8 cellular contexts compared by ENCODE assay signal in the genomic region with DNA sequence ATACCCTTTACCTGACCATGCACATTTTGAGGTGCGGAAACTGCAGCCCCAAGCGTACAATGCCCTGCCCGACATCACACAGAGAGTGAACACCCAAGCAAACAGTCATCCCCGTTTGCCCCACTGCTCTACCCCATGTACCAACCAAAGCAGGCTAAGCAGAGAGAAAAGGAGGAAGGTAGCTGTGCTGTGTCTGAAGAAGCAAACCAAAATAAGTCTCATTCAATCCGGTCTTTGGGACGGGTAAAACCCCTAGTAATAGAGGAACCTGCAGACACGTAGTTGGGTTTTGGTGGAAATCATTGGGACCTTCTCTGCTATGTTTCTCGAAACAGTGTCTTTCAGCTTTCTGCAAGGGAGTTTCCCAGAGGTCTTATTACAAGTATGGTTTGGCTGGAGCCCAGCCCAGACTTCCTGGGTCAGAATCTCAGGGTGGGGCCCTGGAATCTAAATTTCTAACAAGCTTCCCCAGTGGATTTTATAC.
A peak's percentile ranks its signal among the peaks of the same experiment; 100 is the strongest.
DNase-seq lines count a peak whose midpoint lies in the region; ATAC-seq and TF ChIP-seq lines count a peak whose summit lies in the region.

No MANE protein-coding gene starts in this region.

- H2AFZ ChIP-seq in mesenchymal stem cell (ENCODE audit: low read depth, low read length) = no peak overlapping the region

- no peak overlapping the region for H3K27ac ChIP-seq in RWPE2 (ENCODE audit: poor library complexity, severe bottlenecking)
- H3K27ac ChIP-seq in mesenchymal stem cell (ENCODE audit: low read length, poor library complexity, severe bottlenecking) = no peak overlapping the region
- no peak overlapping the region for H3K27ac ChIP-seq in substantia nigra (ENCODE audit: low read depth, low read length, poor library complexity, severe bottlenecking)

- no peak overlapping the region for H3K4me3 ChIP-seq in GM12865 (ENCODE audit: low read depth, low read length)
- no peak overlapping the region for H3K4me3 ChIP-seq in RWPE2 (ENCODE audit: severe bottlenecking)
- H3K4me3 ChIP-seq in mesenchymal stem cell (ENCODE audit: insufficient read depth in 1 of 2, low read depth in 1 of 2, low read length in 2 of 2) = no peak overlapping the region

- H2AK5ac ChIP-seq in mesenchymal stem cell (ENCODE audit: low read length, severe bottlenecking) = no peak overlapping the region

- peak; percentile 57 for ATAC-seq in GM21825 (IDR thresholded peaks at IDR 0.05; ENCODE audit: unreplicated experiment)
- peak; percentile 68 for ATAC-seq in RWPE2 (ENCODE audit: low read depth)
- no peak for ATAC-seq in GM19397 (IDR thresholded peaks at IDR 0.05; ENCODE audit: unreplicated experiment)

- H3K23ac ChIP-seq in mesenchymal stem cell (ENCODE audit: low read length in 2 of 2) = no peak overlapping the region

- H2BK5ac ChIP-seq in mesenchymal stem cell (ENCODE audit: low read depth, low read length, poor library complexity, severe bottlenecking) = no peak overlapping the region

- no peak overlapping the region for H2BK15ac ChIP-seq in mesenchymal stem cell (ENCODE audit: low read depth, poor library complexity, severe bottlenecking)

- H3K4me2 ChIP-seq in mesenchymal stem cell (ENCODE audit: low read length, poor library complexity, severe bottlenecking) = no peak overlapping the region

- peak overlapping the region; percentile 84 for H4K91ac ChIP-seq in mesenchymal stem cell (ENCODE audit: low read length)

- H3K14ac ChIP-seq in mesenchymal stem cell (ENCODE audit: low read length in 2 of 2) = no peak overlapping the region

- TF ChIP-seq CTCF in GM12865 (IDR thresholded peaks at IDR 0.05; ENCODE audit: insufficient read depth, low read depth, low read length, missing control alignments) = no peak
- TF ChIP-seq CTCF in RWPE2 (IDR thresholded peaks at IDR 0.05; ENCODE audit: poor library complexity, severe bottlenecking) = no peak

- H4K8ac ChIP-seq in mesenchymal stem cell (ENCODE audit: low read length) = no peak overlapping the region

- 95% methylated on average over 8 of the region's 8 CpGs for WGBS in mesenchymal stem cell

- DNase-seq in GM12865 (ENCODE audit: low read depth) (peak; percentile 52), RWPE2 (ENCODE audit: low spot score) (no peak), mesenchymal stem cell (peak; percentile 59), substantia nigra (lab: John Stamatoyannopoulos, UW) (no peak), occipital lobe (lab: John Stamatoyannopoulos, UW) (no peak)
- no peak for DNase-seq in activated CD4-positive, alpha-beta T cell treated with anti-CD3 and anti-CD28 coated beads for 48 hours

- no peak overlapping the region for H2BK120ac ChIP-seq in mesenchymal stem cell (ENCODE audit: low read depth, low read length)

- no peaks in the 10 kb centered on the region for H3K36me3 ChIP-seq in RWPE2 (ENCODE audit: low read depth)
- no peaks in the 10 kb centered on the region for H3K36me3 ChIP-seq in mesenchymal stem cell (ENCODE audit: control insufficient read depth in 1 of 2, insufficient read depth in 2 of 2, low read depth in 1 of 2, low read length in 2 of 2)

- H3K4me1 ChIP-seq in RWPE2 (ENCODE audit: insufficient read depth, poor library complexity, severe bottlenecking) = peaks cover 15% of the 10 kb centered on the region
- H3K4me1 ChIP-seq in mesenchymal stem cell (ENCODE audit: control insufficient read depth, insufficient read depth, low read depth, low read length) = peaks cover 17% of the 10 kb centered on the region

- H3K27me3 ChIP-seq in RWPE2 (ENCODE audit: insufficient read depth, poor library complexity, severe bottlenecking) (no peaks in the 10 kb centered on the region), mesenchymal stem cell (ENCODE audit: control insufficient read depth in 1 of 2, insufficient read depth in 1 of 2, low read length in 2 of 2) (peaks cover 1 to 64% of the 10 kb centered on the region in 2 experiments)

- H3K4ac ChIP-seq in mesenchymal stem cell (ENCODE audit: low read depth in 1 of 2, low read length in 2 of 2) = peak overlapping the region; percentile 40 to 63

- H3K9ac ChIP-seq in mesenchymal stem cell (ENCODE audit: low read length) = no peak overlapping the region

- H3K9me3 ChIP-seq in RWPE2 (ENCODE audit: severe bottlenecking) (no peaks in the 10 kb centered on the region), mesenchymal stem cell (ENCODE audit: control insufficient read depth, low read length) (no peaks in the 10 kb centered on the region)

- H2BK12ac ChIP-seq in mesenchymal stem cell (ENCODE audit: low read length in 2 of 2) = peak overlapping the region in 1 of 2 experiments; percentile 90

- peak overlapping the region in 1 of 2 experiments; percentile 63 for H3K18ac ChIP-seq in mesenchymal stem cell (ENCODE audit: low read depth in 1 of 2, low read length in 2 of 2)

- no peaks in the 10 kb centered on the region for H3K79me1 ChIP-seq in mesenchymal stem cell (replicated peaks; ENCODE audit: low read length, poor library complexity, severe bottlenecking)

Comparison
In these comparisons a context has a peak if more than half of its experiments do, and no peak if none do; other contexts are left out.
1. DNase-seq: peak in GM12865 (single experiment) and mesenchymal stem cell (single experiment); none in RWPE2 (single experiment), substantia nigra (0 of 49), occipital lobe (single experiment) and activated CD4-positive, alpha-beta T cell treated with anti-CD3 and anti-CD28 coated beads for 48 hours (single experiment).